Comparison of ENCODE assay signal across 11 cellular contexts in genomic region chr5:126490167-126490937, GRCh38.
DNase-seq lines count a peak whose midpoint lies in the region.
"Had no signal": no experiment of that assay in that cellular context is flagged by ENCODE, and none has a peak within 500 bp of the region (broad histone marks: within the 10 kb centered on the region; RNA-seq: fewer than 3 reads in every experiment).

No MANE protein-coding gene starts in this region.

- H2BK12ac ChIP-seq in trophoblast cell (ENCODE audit: low read length): no peak overlapping the region

- H3K27me3 ChIP-seq in trophoblast cell (ENCODE audit: insufficient read depth, low read length): no peaks in the 10 kb centered on the region
- H3K27me3 ChIP-seq: heart right ventricle had no signal

- peak overlapping the region; percentile 29 for H3K14ac ChIP-seq in trophoblast cell (ENCODE audit: low read length)

- no peak overlapping the region for H2BK120ac ChIP-seq in trophoblast cell (ENCODE audit: insufficient read depth, low read length, poor library complexity)

- peaks cover 2% of the 10 kb centered on the region for H3K79me1 ChIP-seq in trophoblast cell (ENCODE audit: low read length)

- peaks cover 9 to 28% of the 10 kb centered on the region in 2 experiments for H3K36me3 ChIP-seq in trophoblast cell (ENCODE audit: control insufficient read depth in 1 of 2, insufficient read depth in 2 of 2, low read length in 2 of 2)

- H2AFZ ChIP-seq in trophoblast cell (ENCODE audit: insufficient read depth, low read length, poor library complexity): no peak overlapping the region

- H4K8ac ChIP-seq in trophoblast cell (ENCODE audit: low read depth, low read length): peak overlapping the region; percentile 65

- H3K79me2 ChIP-seq in trophoblast cell (ENCODE audit: control insufficient read depth, insufficient read depth, low read length, poor library complexity): no peaks in the 10 kb centered on the region

- H4K12ac ChIP-seq in trophoblast cell (ENCODE audit: low read depth, low read length): no peak overlapping the region

- no peak overlapping the region for H2AK5ac ChIP-seq in trophoblast cell (ENCODE audit: low read length)

- DNase-seq in GM03348 (ENCODE audit: low spot score): peak; percentile 73
- DNase-seq in OCI-M1 (lab: John Stamatoyannopoulos, UW): peak; percentile 1
- no peak for DNase-seq in epithelial cell of prostate (ENCODE audit: low read depth, low spot score)
- DNase-seq in trophoblast cell: no peak
- DNase-seq in stimulated activated naive CD4-positive, alpha-beta T cell (lab: John Stamatoyannopoulos, UW): no peak
- DNase-seq in NCI-H1092 treated with DMSO at 0.1 percent for 48 hours (lab: John Stamatoyannopoulos, UW): no peak
- no peak for DNase-seq in kidney glomerular epithelial cell (lab: John Stamatoyannopoulos, UW)
- no peak for DNase-seq in NCI-H2227 treated with DMSO at 0.1 percent for 48 hours (lab: John Stamatoyannopoulos, UW)
- DNase-seq: heart right ventricle; NCI-H2081; stimulated activated CD4-positive, alpha-beta T cell treated with anti-CD3 and anti-CD28 coated beads, Interleukin-15, amount 100 ng/mL, for 24 hours had no signal

- H3K4me3 ChIP-seq in trophoblast cell (ENCODE audit: low read depth, low read length): no peak overlapping the region
- H3K4me3 ChIP-seq: heart right ventricle had no signal

- no peak overlapping the region for H3K4ac ChIP-seq in trophoblast cell (ENCODE audit: low read depth, low read length)

- no peak overlapping the region for H4K91ac ChIP-seq in trophoblast cell (ENCODE audit: low read depth, low read length)

- peak overlapping the region; percentile 63 for H2BK5ac ChIP-seq in trophoblast cell (ENCODE audit: low read depth, low read length, poor library complexity)

- no peaks in the 10 kb centered on the region for H3K9me3 ChIP-seq in trophoblast cell (ENCODE audit: insufficient read depth, low read depth, low read length)
- H3K9me3 ChIP-seq: heart right ventricle had no signal

- no peak overlapping the region for H3K9ac ChIP-seq in trophoblast cell (ENCODE audit: low read length)

- H3K27ac ChIP-seq in epithelial cell of prostate: peak overlapping the region; percentile 30
- no peak overlapping the region for H3K27ac ChIP-seq in trophoblast cell (ENCODE audit: low read depth, low read length)

- no CpG with 5 or more reads among the region's 12 CpGs for WGBS in trophoblast cell (ENCODE audit: extremely low coverage, insufficient coverage, insufficient read length)

- peaks cover 0 to 5% of the 10 kb centered on the region in 2 experiments for H3K4me1 ChIP-seq in trophoblast cell (ENCODE audit: control insufficient read depth in 1 of 2, insufficient read depth in 2 of 2, low read length in 2 of 2)

- no peak overlapping the region for H3K23ac ChIP-seq in trophoblast cell (ENCODE audit: low read length)

- H3K18ac ChIP-seq in trophoblast cell (ENCODE audit: low read length): no peak overlapping the region

- H3K4me2 ChIP-seq in trophoblast cell (ENCODE audit: low read length): no peak overlapping the region

Comparison
In these comparisons a context has a peak if more than half of its experiments do, and no peak if none do; other contexts are left out.
1. DNase-seq: peak in GM03348 (single experiment) and OCI-M1 (single experiment); none in epithelial cell of prostate (single experiment), trophoblast cell (0 of 2), stimulated activated naive CD4-positive, alpha-beta T cell (0 of 6), NCI-H1092 treated with DMSO at 0.1 percent for 48 hours (single experiment), kidney glomerular epithelial cell (single experiment) and NCI-H2227 treated with DMSO at 0.1 percent for 48 hours (single experiment).